17 cellular contexts compared by ENCODE assay signal in genomic region chr1:193241132-193241827, GRCh38. TPM values are rescaled to one million over a fixed set of nuclear protein-coding genes. Genes with fewer than 3 reads are reported as not detected.
DNase-seq lines count a peak whose midpoint lies in the region; ATAC-seq and TF ChIP-seq lines count a peak whose summit lies in the region.
"Had no signal": no experiment of that assay in that cellular context is flagged by ENCODE, and none has a peak within 500 bp of the region (broad histone marks: within the 10 kb centered on the region; RNA-seq: fewer than 3 reads in every experiment).

No MANE protein-coding gene starts in this region.

- H3K36me3 Mint-ChIP-seq in activated naive CD4-positive, alpha-beta T cell treated with anti-CD3 and anti-CD28 coated beads, Interleukin-2, amount 50 U/mL, for 72 hours: peaks cover 15 to 40% of the 10 kb centered on the region in 2 donors
- H3K36me3 Mint-ChIP-seq in activated T-helper 2 cell treated with anti-CD3 and anti-CD28 coated beads, Interferon-gamma antibody, Interleukin-2, Interleukin-4, amounts not matched to agents 10 μg/mL and 5 μg/mL and 100 μg/mL, durations not matched to agents 14 hours and 24 hours and 36 hours (ENCODE audit: low read depth): peaks cover 54% of the 10 kb centered on the region
- peaks cover 22% of the 10 kb centered on the region for H3K36me3 Mint-ChIP-seq in GM23338 (ENCODE audit: low read depth)

- no peak overlapping the region for H3K4me3 Mint-ChIP-seq in activated T-helper 2 cell treated with anti-CD3 and anti-CD28 coated beads, Interferon-gamma antibody, Interleukin-2, Interleukin-4, amounts not matched to agents 10 μg/mL and 5 μg/mL and 100 μg/mL, durations not matched to agents 14 hours and 24 hours and 36 hours (ENCODE audit: low read depth)
- no peak overlapping the region; the same call in 2 of the 3 replicates for H3K4me3 Mint-ChIP-seq in GM23338

- peaks cover 0 to 6% of the 10 kb centered on the region in 2 donors for H3K9me3 Mint-ChIP-seq in activated naive CD4-positive, alpha-beta T cell treated with anti-CD3 and anti-CD28 coated beads, Interleukin-2, amount 50 U/mL, for 72 hours
- peaks cover 7% of the 10 kb centered on the region for H3K9me3 Mint-ChIP-seq in activated T-helper 2 cell treated with anti-CD3 and anti-CD28 coated beads, Interferon-gamma antibody, Interleukin-2, Interleukin-4, amounts not matched to agents 10 μg/mL and 5 μg/mL and 100 μg/mL, durations not matched to agents 14 hours and 24 hours and 36 hours
- H3K9me3 Mint-ChIP-seq in GM23338: no peaks in the 10 kb centered on the region; the same call in 2 of the 3 replicates

- H3K27me3 Mint-ChIP-seq in activated T-helper 2 cell treated with anti-CD3 and anti-CD28 coated beads, Interferon-gamma antibody, Interleukin-2, Interleukin-4, amounts not matched to agents 10 μg/mL and 5 μg/mL and 100 μg/mL, durations not matched to agents 14 hours and 24 hours and 36 hours (ENCODE audit: low read depth): no peaks in the 10 kb centered on the region
- H3K27me3 Mint-ChIP-seq in GM23338 (ENCODE audit: insufficient read depth, low read depth, poor library complexity): peaks cover 1% of the 10 kb centered on the region

- H3F3A ChIP-seq in GM23338 (replicated peaks; ENCODE audit: low read depth): no peaks in the 10 kb centered on the region

- no peaks in the 10 kb centered on the region for H3K27me3 ChIP-seq in upper lobe of right lung
- no peaks in the 10 kb centered on the region for H3K27me3 ChIP-seq in GM23338 (ENCODE audit: insufficient read depth)
- H3K27me3 ChIP-seq: vagina had no signal

- no peak overlapping the region for H3K4me3 ChIP-seq in upper lobe of right lung
- no peak overlapping the region for H3K4me3 ChIP-seq in GM23338
- no peak overlapping the region for H3K4me3 ChIP-seq in foreskin fibroblast (ENCODE audit: low read depth in 1 of 2, low read length in 2 of 2)
- H3K4me3 ChIP-seq: vagina had no signal

- H3K4me1 Mint-ChIP-seq in activated T-helper 2 cell treated with anti-CD3 and anti-CD28 coated beads, Interferon-gamma antibody, Interleukin-2, Interleukin-4, amounts not matched to agents 10 μg/mL and 5 μg/mL and 100 μg/mL, durations not matched to agents 14 hours and 24 hours and 36 hours (ENCODE audit: low read depth): peaks cover 20% of the 10 kb centered on the region
- no peaks in the 10 kb centered on the region for H3K4me1 Mint-ChIP-seq in GM23338

- H3K9me3 ChIP-seq in upper lobe of right lung: no peaks in the 10 kb centered on the region
- H3K9me3 ChIP-seq: vagina had no signal

- H3K27ac ChIP-seq in upper lobe of right lung (no peak overlapping the region), GM23338 (ENCODE audit: low read depth) (no peak overlapping the region)
- H3K27ac ChIP-seq: epithelial cell of prostate, vagina had no signal

- no peak overlapping the region for H3K4me2 ChIP-seq in GM23338

- no peaks in the 10 kb centered on the region for H4K20me1 ChIP-seq in GM23338 (replicated peaks; ENCODE audit: insufficient read depth)

- intact Hi-C loops in activated T-helper 2 cell treated with anti-CD3 and anti-CD28 coated beads, Interferon-gamma antibody, Interleukin-2, Interleukin-4, amounts not matched to agents 10 μg/mL and 5 μg/mL and 100 μg/mL, durations not matched to agents 14 hours and 24 hours and 36 hours (cut with micrococcal nuclease): no loop called here
- intact Hi-C loops in upper lobe of right lung (cut with DNase I): no loop called here

- H2AFZ ChIP-seq in GM23338: no peak overlapping the region

- H3K79me2 ChIP-seq in GM23338 (replicated peaks; ENCODE audit: insufficient read depth): no peaks in the 10 kb centered on the region

- ATAC-seq in activated naive CD4-positive, alpha-beta T cell treated with anti-CD3 and anti-CD28 coated beads, Interleukin-2, amount 50 U/mL, for 72 hours: peak in 1 of 2 donors; percentile 58
- peak; percentile 50 for ATAC-seq in HG03175 (IDR thresholded peaks at IDR 0.05; ENCODE audit: unreplicated experiment)
- peak; percentile 30 for ATAC-seq in upper lobe of right lung
- no peak for ATAC-seq in GM23338

- no peaks in the 10 kb centered on the region for H3K4me1 ChIP-seq in upper lobe of right lung
- H3K4me1 ChIP-seq in GM23338 (ENCODE audit: insufficient read depth): no peaks in the 10 kb centered on the region
- H3K4me1 ChIP-seq: vagina had no signal

- H3K9me2 ChIP-seq in GM23338 (ENCODE audit: insufficient read depth): no peaks in the 10 kb centered on the region

- H3K27ac Mint-ChIP-seq in activated naive CD4-positive, alpha-beta T cell treated with anti-CD3 and anti-CD28 coated beads, Interleukin-2, amount 50 U/mL, for 72 hours: peak overlapping the region; percentile 16 to 77
- H3K27ac Mint-ChIP-seq in activated T-helper 2 cell treated with anti-CD3 and anti-CD28 coated beads, Interferon-gamma antibody, Interleukin-2, Interleukin-4, amounts not matched to agents 10 μg/mL and 5 μg/mL and 100 μg/mL, durations not matched to agents 14 hours and 24 hours and 36 hours: peak overlapping the region; percentile 49
- H3K27ac Mint-ChIP-seq in GM23338: no peak overlapping the region; the same call in 1 of the 2 replicates

- H3K36me3 ChIP-seq in upper lobe of right lung (peaks cover 31% of the 10 kb centered on the region), GM23338 (ENCODE audit: insufficient read depth) (no peaks in the 10 kb centered on the region)

- no peak for TF ChIP-seq CTCF in upper lobe of right lung (IDR thresholded peaks at IDR 0.05)
- no peak for TF ChIP-seq CTCF in GM23338 (conservative IDR thresholded peaks at IDR 0.05; ENCODE audit: low read depth in 2 of 2)
- no peak for TF ChIP-seq CTCF in foreskin fibroblast (IDR thresholded peaks at IDR 0.05; ENCODE audit: low read depth, low read length)

- DNase-seq in activated naive CD4-positive, alpha-beta T cell treated with anti-CD3 and anti-CD28 coated beads, Interleukin-2, amount 50 U/mL, for 72 hours (ENCODE audit: low spot score in 2 of 2): no peak
- no peak for DNase-seq in activated naive CD4-positive, alpha-beta T cell treated with anti-CD3 and anti-CD28 coated beads, Interleukin-2, amount 50 U/mL, for 16 hours
- DNase-seq in activated T-helper 2 cell treated with anti-CD3 and anti-CD28 coated beads, Interferon-gamma antibody, Interleukin-2, Interleukin-4, amounts not matched to agents 10 μg/mL and 5 μg/mL and 100 μg/mL, durations not matched to agents 14 hours and 24 hours and 36 hours (ENCODE audit: low spot score): peak; percentile 17
- DNase-seq in upper lobe of right lung: no peak
- no peak for DNase-seq in KG1 (lab: John Stamatoyannopoulos, UW)
- DNase-seq in GM23338 (ENCODE audit: low spot score): no peak
- DNase-seq in foreskin fibroblast: no peak
- DNase-seq: activated CD4-positive, CD25-positive, alpha-beta regulatory T cell; activated effector memory CD4-positive, alpha-beta T cell treated with Interleukin-2 at 50 U/mL for 16 hours; central memory CD4-positive, alpha-beta T cell; hippocampal formation; NCI-H2029 treated with DMSO at 0.1 percent for 48 hours; NK-92 treated with Interleukin-12 subunit alpha and Interleukin-12 subunit beta, amount 100 ng/mL, for 24 hours; stimulated activated CD4-positive, alpha-beta T cell treated with anti-CD3 and anti-CD28 coated beads, Interleukin-15, amount 100 ng/mL, for 24 hours had no signal

TF ChIP-seq in GM23338, 12 proteins besides CTCF, POLR2A, EP300 and RAD21:
- TF ChIP-seq EZH2phosphoT487 (IDR thresholded peaks at IDR 0.05; ENCODE audit: unreplicated experiment) (no peak), STAT1 (IDR thresholded peaks at IDR 0.05; ENCODE audit: unreplicated experiment) (no peak), CREB1 (CRISPR knock-in tag; IDR thresholded peaks at IDR 0.05; ENCODE audit: low read depth) (no peak)

RNA-seq across cellular contexts. Expression of gene B3GALT2, which starts 54.9 kb away (rescaled TPM):
- not detected for total RNA-seq in activated naive CD4-positive, alpha-beta T cell treated with anti-CD3 and anti-CD28 coated beads, Interleukin-2, amount 50 U/mL, for 72 hours
- not detected in 2 replicates for total RNA-seq in activated T-helper 2 cell treated with anti-CD3 and anti-CD28 coated beads, Interferon-gamma antibody, Interleukin-2, Interleukin-4, amounts not matched to agents 10 μg/mL and 5 μg/mL and 100 μg/mL, durations not matched to agents 14 hours and 24 hours and 36 hours
- total RNA-seq in upper lobe of right lung: 6.8 TPM
- total RNA-seq in GM23338 (2014; rRNA removed; shearing (Covaris generic)): not detected in 2 replicates
- polyA plus RNA-seq in GM23338 (2016; fragmentation: Nextera tagmentation; extraction: Ambion mirVana): 0.82 and 1.2 TPM in 2 replicates
